In genomic region chr18:36724169-36724568, GRCh38 we compare ENCODE assay signal across 1 cellular context.
TF ChIP-seq lines count a peak whose summit lies in the region.

No MANE protein-coding gene starts in this region.

TF ChIP-seq in IMR-90, 13 proteins besides CTCF, POLR2A, EP300 and RAD21:
- TF ChIP-seq RCOR1 (IDR thresholded peaks at IDR 0.05; ENCODE audit: insufficient replicate concordance, low read length) (no peak), SMC3 (IDR thresholded peaks at IDR 0.05; ENCODE audit: low read depth, low read length) (no peak), RFX5 (IDR thresholded peaks at IDR 0.05; ENCODE audit: low read depth, low read length) (no peak), MXI1 (IDR thresholded peaks at IDR 0.05; ENCODE audit: borderline replicate concordance, low read depth, low read length) (no peak), FOS (IDR thresholded peaks at IDR 0.05; ENCODE audit: low read depth, low read length) (no peak), CEBPB (IDR thresholded peaks at IDR 0.05; ENCODE audit: low read depth, low read length) (no peak), MAFK (IDR thresholded peaks at IDR 0.05; ENCODE audit: low read depth, low read length) (no peak), NFE2L2 (IDR thresholded peaks at IDR 0.05; ENCODE audit: low read depth, low read length) (no peak), USF2 (IDR thresholded peaks at IDR 0.05; ENCODE audit: low read depth, low read length) (no peak), CHD1 (IDR thresholded peaks at IDR 0.05; ENCODE audit: low read depth, low read length) (no peak)
TF ChIP-seq in IMR-90: peak in this region for 0.
